ENCODE assay signal across 33 cellular contexts in genomic region chr10:66381045-66381444, GRCh38.
DNase-seq lines count a peak whose midpoint lies in the region; ATAC-seq, FAIRE-seq and TF ChIP-seq lines count a peak whose summit lies in the region.
"Had no signal": no experiment of that assay in that cellular context is flagged by ENCODE, and none has a peak within 500 bp of the region (broad histone marks: within the 10 kb centered on the region; RNA-seq: fewer than 3 reads in every experiment).

No MANE protein-coding gene starts in this region.

- FAIRE-seq in HepG2 (lab: Jason Lieb, UNC): no peak
- FAIRE-seq: A204.1, A549, D721Med had no signal

- no peaks in the 10 kb centered on the region for H4K20me1 ChIP-seq in HepG2 (ENCODE audit: insufficient read depth, low read length)
- H4K20me1 ChIP-seq: BLaER1; BLaER1 treated with 17β-estradiol and CSF1 and Interleukin-3, amounts not matched to agents 10 nM and 100 nM had no signal

- H3K27me3 ChIP-seq in liver (ENCODE audit: control insufficient read depth in 4 of 4, insufficient read depth in 4 of 4, low read length in 3 of 4): no peaks in the 10 kb centered on the region
- no peaks in the 10 kb centered on the region for H3K27me3 ChIP-seq in HepG2 (ENCODE audit: control insufficient read depth in 1 of 2, insufficient read depth in 2 of 2, low read length in 2 of 2)
- H3K27me3 ChIP-seq in right lobe of liver: no peaks in the 10 kb centered on the region
- H3K27me3 ChIP-seq in effector memory CD4-positive, alpha-beta T cell (replicated peaks; ENCODE audit: control insufficient read depth, insufficient read depth, low read length, poor library complexity, severe bottlenecking): no peaks in the 10 kb centered on the region
- H3K27me3 ChIP-seq: BE2C; BLaER1; BLaER1 treated with 17β-estradiol and CSF1 and Interleukin-3, amounts not matched to agents 10 nM and 100 nM had no signal

- no peak overlapping the region for H3K4me3 ChIP-seq in liver (ENCODE audit: low read depth in 1 of 3, low read length in 3 of 3)
- H3K4me3 ChIP-seq in HepG2 (replicated peaks in 1 of 3; ENCODE audit: insufficient read depth in 1 of 3, low read depth in 2 of 3, low read length in 3 of 3): no peak overlapping the region
- H3K4me3 ChIP-seq in right lobe of liver: no peak overlapping the region
- H3K4me3 ChIP-seq in effector memory CD4-positive, alpha-beta T cell (ENCODE audit: insufficient read depth, low read depth, low read length, poor library complexity, severe bottlenecking): no peak overlapping the region
- H3K4me3 ChIP-seq: A549; BLaER1; BLaER1 treated with 17β-estradiol and CSF1 and Interleukin-3, amounts not matched to agents 10 nM and 100 nM had no signal

- H3K79me2 ChIP-seq in HepG2 (ENCODE audit: insufficient read depth, low read length): no peaks in the 10 kb centered on the region

- H3K36me3 ChIP-seq in liver (ENCODE audit: control insufficient read depth in 4 of 4, insufficient read depth in 3 of 4, low read depth in 1 of 4, low read length in 3 of 4) (no peaks in the 10 kb centered on the region), HepG2 (replicated peaks in 1 of 2; ENCODE audit: control insufficient read depth in 1 of 2, insufficient read depth in 2 of 2, low read length in 2 of 2) (no peaks in the 10 kb centered on the region), right lobe of liver (no peaks in the 10 kb centered on the region)
- no peaks in the 10 kb centered on the region for H3K36me3 ChIP-seq in effector memory CD4-positive, alpha-beta T cell (ENCODE audit: control insufficient read depth, insufficient read depth, low read length)
- H3K36me3 ChIP-seq: BE2C; BLaER1; BLaER1 treated with 17β-estradiol and CSF1 and Interleukin-3, amounts not matched to agents 10 nM and 100 nM had no signal

- DNase-seq in HepG2 (ENCODE audit: low spot score) (no peak), left lobe of liver (ENCODE audit: low spot score) (no peak), right lobe of liver (no peak)
- no peak for DNase-seq in NK-92 treated with Interleukin-12 subunit alpha and Interleukin-12 subunit beta, amount 100 ng/mL, for 24 hours (lab: John Stamatoyannopoulos, UW)
- no peak for DNase-seq in effector memory CD4-positive, alpha-beta T cell
- DNase-seq: 8988T; ACHN; AML-193; BE2C; C1 segment of cervical spinal cord; Caco-2; Calu3; CD4-positive, alpha-beta memory T cell; CD4-positive, alpha-beta T cell; CD4-positive, CD25-positive, alpha-beta regulatory T cell; CD8-positive, alpha-beta memory T cell; CD8-positive, alpha-beta T cell; COR-L47; DMS 273 treated with DMSO at 0.1 percent for 48 hours; DMS153; DMS53; DMS79; DMS79 treated with DMSO at 0.1 percent for 48 hours; DND-41; EL had no signal

- H3K4me1 ChIP-seq in liver (ENCODE audit: control insufficient read depth in 4 of 4, insufficient read depth in 4 of 4, low read length in 3 of 4) (peaks cover 0 to 8% (median 4%) of the 10 kb centered on the region in 4 donors), HepG2 (ENCODE audit: insufficient read depth, low read length) (no peaks in the 10 kb centered on the region), right lobe of liver (peaks cover 0 to 3% (median 0%) of the 10 kb centered on the region in 4 donors)
- H3K4me1 ChIP-seq in effector memory CD4-positive, alpha-beta T cell (ENCODE audit: control insufficient read depth, insufficient read depth, low read length, poor library complexity, severe bottlenecking): no peaks in the 10 kb centered on the region
- H3K4me1 ChIP-seq: A549; BE2C; BLaER1; BLaER1 treated with 17β-estradiol and CSF1 and Interleukin-3, amounts not matched to agents 10 nM and 100 nM had no signal

- CTCF ChIA-PET in HepG2 (lab: Yijun Ruan, JAX; ENCODE audit: low intra/inter-chr PET ratio, low total read pairs): no interaction called here

- BruUV-seq in HepG2 (replicated peaks; lab: Mats Ljungman, UMichigan): no TSS peak

- H2AFZ ChIP-seq in HepG2 (ENCODE audit: low read length): no peak overlapping the region

- ATAC-seq in HepG2: no peak
- ATAC-seq in left lobe of liver: peak; percentile 79
- peak; percentile 62 to 87 (median 74) for ATAC-seq in right lobe of liver
- ATAC-seq: A549; CD8-positive, alpha-beta T cell had no signal

- TF ChIP-seq POLR2A in HepG2 (IDR thresholded peaks at IDR 0.05; ENCODE audit: insufficient read depth in 1 of 2, low read depth in 2 of 2, low read length in 2 of 2): no peak
- TF ChIP-seq POLR2A in right lobe of liver (IDR thresholded peaks at IDR 0.05): no peak

- H3K9me3 ChIP-seq in liver (ENCODE audit: control insufficient read depth in 4 of 4, low read length in 3 of 4) (no peaks in the 10 kb centered on the region), HepG2 (ENCODE audit: low read length) (peaks cover 16% of the 10 kb centered on the region), right lobe of liver (no peaks in the 10 kb centered on the region)
- H3K9me3 ChIP-seq in effector memory CD4-positive, alpha-beta T cell (ENCODE audit: control insufficient read depth, low read length): no peaks in the 10 kb centered on the region
- H3K9me3 ChIP-seq: A549; BE2C; BLaER1; BLaER1 treated with 17β-estradiol and CSF1 and Interleukin-3, amounts not matched to agents 10 nM and 100 nM had no signal

- H3K27ac ChIP-seq in liver (ENCODE audit: low read depth in 1 of 2, low read length in 2 of 2) (no peak overlapping the region), HepG2 (ENCODE audit: extremely low read length, insufficient read depth, low read length) (no peak overlapping the region), right lobe of liver (no peak overlapping the region)
- no peak overlapping the region for H3K27ac ChIP-seq in effector memory CD4-positive, alpha-beta T cell (ENCODE audit: insufficient read depth, low read length, poor library complexity, severe bottlenecking)
- H3K27ac ChIP-seq: 22Rv1; A549; BLaER1; BLaER1 treated with 17β-estradiol and CSF1 and Interleukin-3, amounts not matched to agents 10 nM and 100 nM; C4-2B had no signal

- TF ChIP-seq EP300 in HepG2 (IDR thresholded peaks at IDR 0.05; ENCODE audit: low read depth in 2 of 2, low read length in 2 of 2) (no peak), HepG2 (CRISPR knock-in tag; IDR thresholded peaks at IDR 0.05; ENCODE audit: borderline replicate concordance) (no peak)

- no peak overlapping the region for H3K9ac ChIP-seq in liver (ENCODE audit: low read depth in 1 of 2, low read length in 2 of 2)
- no peak overlapping the region for H3K9ac ChIP-seq in HepG2 (ENCODE audit: insufficient read depth, low read depth, low read length)
- H3K9ac ChIP-seq: BLaER1; BLaER1 treated with 17β-estradiol and CSF1 and Interleukin-3, amounts not matched to agents 10 nM and 100 nM had no signal

- in situ Hi-C loops in HepG2 (cut with HindIII; ENCODE audit: extremely low pct_ligation_motif_present, low pct_unique_long_range_greater_than_20kb): no loop called here

- intact Hi-C loops in HepG2 (cut with micrococcal nuclease; ENCODE audit: unreplicated experiment): no loop called here
- intact Hi-C loops in right lobe of liver (cut with DNase I): no loop called here

- H3K4me2 ChIP-seq in HepG2 (ENCODE audit: low read depth, low read length): no peak overlapping the region
- H3K4me2 ChIP-seq: A549; BLaER1; BLaER1 treated with 17β-estradiol and CSF1 and Interleukin-3, amounts not matched to agents 10 nM and 100 nM had no signal

- TF ChIP-seq RAD21 in liver (IDR thresholded peaks at IDR 0.05) (peak in 1 of 2 donors; percentile 27), HepG2 (CRISPR knock-in tag; IDR thresholded peaks at IDR 0.05) (no peak)

- TF ChIP-seq CTCF in liver (IDR thresholded peaks at IDR 0.05; ENCODE audit: low read depth, low read length, missing input control) (peak; percentile 10), HepG2 (CRISPR knock-in tag; IDR thresholded peaks at IDR 0.05) (no peak), right lobe of liver (IDR thresholded peaks at IDR 0.05) (no peak)

- POLR2A ChIA-PET in HepG2 (lab: Yijun Ruan, JAX): no interaction called here

TF ChIP-seq in liver, 16 proteins besides CTCF, POLR2A, EP300 and RAD21:
- TF ChIP-seq HNF4A (conservative IDR thresholded peaks at IDR 0.05) (peak; percentile 57 to 60), ATF3 (IDR thresholded peaks at IDR 0.05) (no peak)

TF ChIP-seq in HepG2, 621 proteins besides CTCF, POLR2A, EP300 and RAD21:
- TF ChIP-seq CHCHD3 (CRISPR knock-in tag; IDR thresholded peaks at IDR 0.05): no peak
- no peak for TF ChIP-seq STAG1 (CRISPR knock-in tag; IDR thresholded peaks at IDR 0.05)
- TF ChIP-seq GFI1 (CRISPR knock-in tag; IDR thresholded peaks at IDR 0.05; ENCODE audit: borderline replicate concordance): no peak
